In genomic region chr1:246187834-246188372, GRCh38 we compare ENCODE assay signal across 1 cellular context.
TF ChIP-seq lines count a peak whose summit lies in the region.

No MANE protein-coding gene starts in this region.

TF ChIP-seq in K562, 482 proteins besides CTCF, POLR2A, EP300 and RAD21 (continued from another document):
- TF ChIP-seq MGA (IDR thresholded peaks at IDR 0.05) (peak; percentile 62), MTA3 (IDR thresholded peaks at IDR 0.05; ENCODE audit: borderline replicate concordance) (peak; percentile 53; the same call in 1 of the 2 replicates), THRB (CRISPR knock-in tag; conservative IDR thresholded peaks at IDR 0.05) (no peak), ZNF217 (CRISPR knock-in tag; IDR thresholded peaks at IDR 0.05) (no peak), CSDE1 (IDR thresholded peaks at IDR 0.05) (peak in 1 of 2 experiments; percentile 28; a peak in 1 of 4 replicates), PTRF (tag; IDR thresholded peaks at IDR 0.05) (peak; percentile 25; the same call in 1 of the 2 replicates), SRSF7 (optimal IDR thresholded peaks at IDR 0.05; ENCODE audit: low read depth, low read length) (no peak), MECOM (CRISPR knock-in tag; IDR thresholded peaks at IDR 0.05) (no peak), E2F4 (CRISPR knock-in tag; IDR thresholded peaks at IDR 0.05; ENCODE audit: low read depth) (no peak), SMARCA5 (IDR thresholded peaks at IDR 0.05) (no peak), SRSF1 (IDR thresholded peaks at IDR 0.05; ENCODE audit: low read depth, low read length) (no peak), SMARCA4 (IDR thresholded peaks at IDR 0.05) (peak; percentile 43; the same call in 1 of the 2 replicates), RBBP5 (IDR thresholded peaks at IDR 0.05; ENCODE audit: borderline replicate concordance, insufficient read depth, low read length, poor library complexity, severe bottlenecking) (peak; percentile 39), GATA2 (CRISPR knock-in tag; IDR thresholded peaks at IDR 0.05) (peak; percentile 69; the same call in 1 of the 2 replicates), BHLHE40 (IDR thresholded peaks at IDR 0.05; ENCODE audit: low read length) (peak; percentile 86), UBTF (IDR thresholded peaks at IDR 0.05; ENCODE audit: borderline replicate concordance in 1 of 2, low read depth in 2 of 2, low read length in 2 of 2) (peak in 1 of 2 experiments; percentile 72; a peak in 1 of 4 replicates), CC2D1A (IDR thresholded peaks at IDR 0.05) (no peak), CEBPZ (IDR thresholded peaks at IDR 0.05; ENCODE audit: borderline replicate concordance, low read depth, low read length) (no peak), NBN (IDR thresholded peaks at IDR 0.05; ENCODE audit: low read depth) (no peak), NR4A1 (CRISPR knock-in tag; IDR thresholded peaks at IDR 0.05) (0 out of 2 replicates have a peak, but pooled peaks have one; percentile 43), NR4A1 (tag; IDR thresholded peaks at IDR 0.05) (no peak), HNRNPK (IDR thresholded peaks at IDR 0.05; ENCODE audit: low read depth, low read length, poor library complexity, severe bottlenecking) (no peak), SMARCC2 (IDR thresholded peaks at IDR 0.05; ENCODE audit: low read depth) (peak; percentile 23; the same call in 1 of the 2 replicates), CBX8 (IDR thresholded peaks at IDR 0.05; ENCODE audit: borderline replicate concordance, extremely low read depth, low read depth, low read length, poor library complexity, severe bottlenecking) (no peak), ZNF316 (IDR thresholded peaks at IDR 0.05) (peak; percentile 24; the same call in 1 of the 2 replicates), ZNF408 (CRISPR knock-in tag; IDR thresholded peaks at IDR 0.05; ENCODE audit: low read depth) (no peak), TRIM28 (IDR thresholded peaks at IDR 0.05) (no peak; the same call in 1 of the 2 replicates), SP1 (CRISPR knock-in tag; IDR thresholded peaks at IDR 0.05) (no peak), HMGXB4 (CRISPR knock-in tag; IDR thresholded peaks at IDR 0.05) (no peak)
TF ChIP-seq in K562: peak in this region for 47.
